In the genomic region with DNA sequence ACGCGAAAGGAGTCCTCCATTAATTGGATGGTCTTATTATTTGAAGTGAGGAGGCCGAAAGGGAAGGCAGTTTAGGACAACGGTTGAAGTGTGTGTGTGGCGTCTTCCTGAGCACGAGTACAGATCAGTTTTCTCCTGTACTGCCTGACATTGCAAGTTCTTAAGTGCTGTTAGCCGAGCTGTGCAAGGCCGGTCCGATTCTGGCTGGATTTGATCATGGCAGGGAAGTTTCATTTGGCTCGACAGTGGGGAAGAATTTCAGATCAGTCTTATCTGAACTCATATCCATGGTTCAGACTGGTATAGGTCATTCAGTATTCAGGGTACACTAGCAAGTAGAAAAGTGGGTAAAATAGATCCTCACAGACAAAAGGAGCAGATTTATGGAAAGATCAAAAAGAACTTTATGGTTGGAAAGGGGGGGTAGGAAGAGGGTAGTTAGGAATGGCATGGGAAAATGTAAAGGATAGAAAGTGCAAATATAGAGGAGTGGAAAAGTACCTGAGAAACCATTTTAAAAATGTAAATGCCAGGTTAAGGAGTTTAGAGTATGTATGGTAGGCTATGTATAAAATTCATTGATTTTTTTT, we compare ENCODE assay signal across 8 cellular contexts. TPM values are rescaled to one million over a fixed set of nuclear protein-coding genes. Genes with fewer than 3 reads are reported as not detected.
DNase-seq lines count a peak whose midpoint lies in the region; ATAC-seq and TF ChIP-seq lines count a peak whose summit lies in the region.

No MANE protein-coding gene starts in this region.

- no peak for TF ChIP-seq EP300 in gastroesophageal sphincter (IDR thresholded peaks at IDR 0.05)

- H3K4me2 ChIP-seq in GM23248 (ENCODE audit: unreplicated experiment): peak overlapping the region; percentile 95

- H3K27me3 ChIP-seq in GM23248 (replicated peaks; ENCODE audit: insufficient read depth) (no peaks in the 10 kb centered on the region), SJSA1 (replicated peaks) (no peaks in the 10 kb centered on the region), gastroesophageal sphincter (no peaks in the 10 kb centered on the region), skeletal muscle tissue (ENCODE audit: control insufficient read depth in 3 of 3, insufficient read depth in 3 of 3, low read length in 3 of 3) (no peaks in the 10 kb centered on the region)

- no peaks in the 10 kb centered on the region for H4K20me1 ChIP-seq in GM23248 (ENCODE audit: insufficient read depth)

- DNase-seq in GM23248: no peak
- DNase-seq in SJSA1 (ENCODE audit: low read depth in 1 of 2, low spot score in 2 of 2): no peak
- no peak for DNase-seq in OCI-M1 (lab: John Stamatoyannopoulos, UW)
- no peak for DNase-seq in NCI-H1105 (lab: John Stamatoyannopoulos, UW)
- no peak for DNase-seq in COR-L47 (lab: John Stamatoyannopoulos, UW)

- H3K27ac ChIP-seq in GM23248: peak overlapping the region; percentile 100
- peak overlapping the region; percentile 99 for H3K27ac ChIP-seq in SJSA1
- peak overlapping the region; percentile 84 to 99 (median 98) for H3K27ac ChIP-seq in gastroesophageal sphincter
- H3K27ac ChIP-seq in skeletal muscle tissue (ENCODE audit: low read depth, low read length): peak overlapping the region; percentile 99

- H2AFZ ChIP-seq in GM23248: peak overlapping the region; percentile 80

- in situ Hi-C loops in GM23248 (cut with MboI): no loop called here

- peaks cover 57% of the 10 kb centered on the region for H3K79me2 ChIP-seq in GM23248 (ENCODE audit: insufficient read depth)

- H3K9me3 ChIP-seq in GM23248 (ENCODE audit: low read depth) (no peaks in the 10 kb centered on the region), SJSA1 (replicated peaks) (no peaks in the 10 kb centered on the region), gastroesophageal sphincter (no peaks in the 10 kb centered on the region), skeletal muscle tissue (ENCODE audit: control insufficient read depth in 3 of 3, low read length in 3 of 3) (no peaks in the 10 kb centered on the region)

- ATAC-seq in gastroesophageal sphincter (peak; percentile 14), HG02852 (IDR thresholded peaks at IDR 0.05; ENCODE audit: unreplicated experiment) (no peak)

- TF ChIP-seq POLR2A in gastroesophageal sphincter (IDR thresholded peaks at IDR 0.05): no peak

- no peak for TF ChIP-seq CTCF in gastroesophageal sphincter (IDR thresholded peaks at IDR 0.05)

- H3K9ac ChIP-seq in GM23248: peak overlapping the region; percentile 99
- peak overlapping the region; percentile 82 to 96 (median 94) for H3K9ac ChIP-seq in skeletal muscle tissue (ENCODE audit: low read depth in 1 of 3, low read length in 3 of 3)

- peaks cover 14% of the 10 kb centered on the region; the same call in 1 of the 2 replicates for H3K36me3 ChIP-seq in GM23248 (ENCODE audit: low read depth)
- H3K36me3 ChIP-seq in SJSA1: peaks cover 24% of the 10 kb centered on the region
- H3K36me3 ChIP-seq in gastroesophageal sphincter: peaks cover 0 to 22% of the 10 kb centered on the region in 2 donors
- peaks cover under 1 to 9% (median 6%) of the 10 kb centered on the region in 3 donors for H3K36me3 ChIP-seq in skeletal muscle tissue (ENCODE audit: control insufficient read depth in 3 of 3, insufficient read depth in 3 of 3, low read length in 3 of 3)

- H3K4me3 ChIP-seq in GM23248: peak overlapping the region; percentile 96
- peak overlapping the region; percentile 75 for H3K4me3 ChIP-seq in SJSA1
- H3K4me3 ChIP-seq in gastroesophageal sphincter: peak overlapping the region; percentile 45 to 70
- H3K4me3 ChIP-seq in skeletal muscle tissue (ENCODE audit: low read length in 3 of 3): peak overlapping the region; percentile 95 to 99 (median 96)

- WGBS in GM23248 (ENCODE audit: low coverage in 1 of 2, low lambda C conversion rate in 2 of 2, missing lambda C conversion rate in 2 of 2), 2 experiments: 1 to 3% methylated on average over 10 of the region's 10 CpGs
- 0% methylated on average over 1 to 4 of the region's 10 CpGs for WGBS in gastroesophageal sphincter (ENCODE audit: low coverage in 1 of 2), 2 donors

- H3K9me2 ChIP-seq in GM23248 (ENCODE audit: insufficient read depth): no peaks in the 10 kb centered on the region

- H3K4me1 ChIP-seq in GM23248 (ENCODE audit: insufficient read depth): peaks cover 27% of the 10 kb centered on the region
- peaks cover 5% of the 10 kb centered on the region for H3K4me1 ChIP-seq in SJSA1 (replicated peaks)
- peaks cover 4 to 47% (median 13%) of the 10 kb centered on the region in 3 donors for H3K4me1 ChIP-seq in gastroesophageal sphincter
- H3K4me1 ChIP-seq in skeletal muscle tissue (ENCODE audit: control insufficient read depth in 3 of 3, insufficient read depth in 3 of 3, low read length in 3 of 3): peaks cover 4 to 27% (median 27%) of the 10 kb centered on the region in 3 donors

- H3F3A ChIP-seq in GM23248 (ENCODE audit: insufficient read depth): peaks cover 52% of the 10 kb centered on the region

RNA-seq across cellular contexts. Expression of a gene that starts 0.7 kb away (rescaled TPM):
- 1.6 and 3.9 TPM in 2 replicates for total RNA-seq in GM23248 (2014; rRNA removed; shearing (Covaris generic))
- 1.3 and 2.0 TPM in 2 replicates for polyA plus RNA-seq in GM23248 (2016; fragmentation: Nextera tagmentation; extraction: Ambion mirVana)
- total RNA-seq in SJSA1 (2014; rRNA removed; shearing (Covaris generic)): 3.4 and 5.3 TPM in 2 replicates
- total RNA-seq in gastroesophageal sphincter (10 to 100 TPM in 1 of 4 donors, 1 to 10 TPM in 3; 2.6 to 12.5 (median 5.7) TPM), skeletal muscle tissue (9.9 TPM)

RNA-seq across cellular contexts. Expression of a gene that starts 10.3 kb away (rescaled TPM):
- 308 and 357 TPM in 2 replicates for total RNA-seq in GM23248 (2014; rRNA removed; shearing (Covaris generic))
- polyA plus RNA-seq in GM23248 (2016; fragmentation: Nextera tagmentation; extraction: Ambion mirVana): 314 and 315 TPM in 2 replicates
- total RNA-seq in SJSA1 (2014; rRNA removed; shearing (Covaris generic)): 191 and 203 TPM in 2 replicates
- total RNA-seq in gastroesophageal sphincter: 100 to 1,000 TPM; 118 to 197 (median 153) TPM
- total RNA-seq in skeletal muscle tissue: 229 TPM
